Comparison of ENCODE assay signal across 1 cellular context in the genomic region with DNA sequence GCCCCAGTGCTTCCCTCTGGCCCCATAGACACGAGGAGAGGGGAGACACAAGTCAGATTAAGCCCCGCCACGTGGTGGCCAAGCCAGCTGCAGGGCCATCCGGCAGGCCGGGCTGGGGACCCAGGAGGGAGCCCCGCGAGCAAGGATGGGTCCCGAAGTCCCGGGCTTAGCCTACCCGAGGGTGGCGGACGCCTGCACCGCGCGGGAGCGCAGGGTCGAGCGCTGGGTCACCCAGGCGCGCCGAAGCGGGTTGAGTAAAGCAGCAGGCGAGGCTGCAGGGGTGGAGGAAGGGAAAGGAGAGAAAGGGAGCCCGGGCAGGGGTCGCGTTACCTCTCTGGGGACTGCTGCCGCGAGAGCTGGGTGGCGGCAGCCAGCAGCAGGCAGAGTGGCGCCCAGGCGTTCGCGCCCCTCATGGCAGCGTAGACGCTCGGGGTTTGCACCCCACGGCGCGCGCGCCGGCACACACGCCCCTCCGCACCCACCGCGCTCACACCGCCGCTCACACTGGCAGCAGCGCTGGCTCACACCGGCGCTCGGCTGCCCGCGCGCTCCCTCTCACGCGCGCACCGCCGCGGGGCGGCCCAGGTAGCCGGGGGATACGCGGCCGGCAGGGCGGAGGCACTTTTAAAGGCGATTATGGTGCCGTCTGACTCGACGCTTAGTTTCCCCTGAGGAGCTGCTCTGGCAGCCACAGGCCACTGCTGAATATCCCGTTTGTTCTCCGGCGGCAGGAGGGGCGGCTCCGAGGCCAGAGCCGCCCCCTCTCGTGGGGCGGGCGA.
TF ChIP-seq lines count a peak whose summit lies in the region.

Gene PCOLCE2, minus strand, starts transcription at position 600 of the 779 bp plus-strand sequence. Its CDS starts 187 bp downstream, at position 413.

TF ChIP-seq in HEK293, 187 proteins besides CTCF, POLR2A, EP300 and RAD21 (continued from another document):
- TF ChIP-seq, protein P1, sequence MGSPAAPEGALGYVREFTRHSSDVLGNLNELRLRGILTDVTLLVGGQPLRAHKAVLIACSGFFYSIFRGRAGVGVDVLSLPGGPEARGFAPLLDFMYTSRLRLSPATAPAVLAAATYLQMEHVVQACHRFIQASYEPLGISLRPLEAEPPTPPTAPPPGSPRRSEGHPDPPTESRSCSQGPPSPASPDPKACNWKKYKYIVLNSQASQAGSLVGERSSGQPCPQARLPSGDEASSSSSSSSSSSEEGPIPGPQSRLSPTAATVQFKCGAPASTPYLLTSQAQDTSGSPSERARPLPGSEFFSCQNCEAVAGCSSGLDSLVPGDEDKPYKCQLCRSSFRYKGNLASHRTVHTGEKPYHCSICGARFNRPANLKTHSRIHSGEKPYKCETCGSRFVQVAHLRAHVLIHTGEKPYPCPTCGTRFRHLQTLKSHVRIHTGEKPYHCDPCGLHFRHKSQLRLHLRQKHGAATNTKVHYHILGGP (tag by site-specific recombination; IDR thresholded peaks at IDR 0.05), result no peak
- no peak for TF ChIP-seq ZNF138 (tag by site-specific recombination; IDR thresholded peaks at IDR 0.05; ENCODE audit: borderline replicate concordance)
- no peak for TF ChIP-seq ZBTB1 (tag by site-specific recombination; IDR thresholded peaks at IDR 0.05)
- TF ChIP-seq ZNF561 (tag by site-specific recombination; IDR thresholded peaks at IDR 0.05; ENCODE audit: borderline replicate concordance), result peak; percentile 65; the same call in 1 of the 2 replicates
- TF ChIP-seq KLF16 (tag by site-specific recombination; IDR thresholded peaks at IDR 0.05), result 0 out of 2 replicates have a peak, but pooled peaks have one; percentile 59
- no peak for TF ChIP-seq ZNF600 (tag by site-specific recombination; IDR thresholded peaks at IDR 0.05)
- no peak for TF ChIP-seq IKZF3 (tag by site-specific recombination; IDR thresholded peaks at IDR 0.05)
- TF ChIP-seq, protein P2, sequence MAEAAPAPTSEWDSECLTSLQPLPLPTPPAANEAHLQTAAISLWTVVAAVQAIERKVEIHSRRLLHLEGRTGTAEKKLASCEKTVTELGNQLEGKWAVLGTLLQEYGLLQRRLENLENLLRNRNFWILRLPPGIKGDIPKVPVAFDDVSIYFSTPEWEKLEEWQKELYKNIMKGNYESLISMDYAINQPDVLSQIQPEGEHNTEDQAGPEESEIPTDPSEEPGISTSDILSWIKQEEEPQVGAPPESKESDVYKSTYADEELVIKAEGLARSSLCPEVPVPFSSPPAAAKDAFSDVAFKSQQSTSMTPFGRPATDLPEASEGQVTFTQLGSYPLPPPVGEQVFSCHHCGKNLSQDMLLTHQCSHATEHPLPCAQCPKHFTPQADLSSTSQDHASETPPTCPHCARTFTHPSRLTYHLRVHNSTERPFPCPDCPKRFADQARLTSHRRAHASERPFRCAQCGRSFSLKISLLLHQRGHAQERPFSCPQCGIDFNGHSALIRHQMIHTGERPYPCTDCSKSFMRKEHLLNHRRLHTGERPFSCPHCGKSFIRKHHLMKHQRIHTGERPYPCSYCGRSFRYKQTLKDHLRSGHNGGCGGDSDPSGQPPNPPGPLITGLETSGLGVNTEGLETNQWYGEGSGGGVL (tag by site-specific recombination; IDR thresholded peaks at IDR 0.05), result no peak
- TF ChIP-seq ZBTB7A (tag by site-specific recombination; IDR thresholded peaks at IDR 0.05; ENCODE audit: low read depth), result no peak
- peak; percentile 15; the same call in 1 of the 2 replicates for TF ChIP-seq ZSCAN30 (tag by site-specific recombination; IDR thresholded peaks at IDR 0.05)
- TF ChIP-seq ZNF48 (tag by site-specific recombination; IDR thresholded peaks at IDR 0.05), result no peak
- TF ChIP-seq ZFP69B (tag by site-specific recombination; IDR thresholded peaks at IDR 0.05), result no peak; the same call in 1 of the 2 replicates
- no peak for TF ChIP-seq ZFP37 (tag by site-specific recombination; IDR thresholded peaks at IDR 0.05)
- no peak for TF ChIP-seq ZNF518A (tag by site-specific recombination; conservative IDR thresholded peaks at IDR 0.05; ENCODE audit: low read depth)
- TF ChIP-seq ZNF747 (tag by site-specific recombination; IDR thresholded peaks at IDR 0.05), result no peak
- no peak for TF ChIP-seq OSR2 (tag by site-specific recombination; IDR thresholded peaks at IDR 0.05)
- 0 out of 2 replicates have a peak, but pooled peaks have one; percentile 13 for TF ChIP-seq ZBTB11 (tag by site-specific recombination; conservative IDR thresholded peaks at IDR 0.05; ENCODE audit: low read depth)
